ENCODE assay signal across 11 cellular contexts in genomic region chr10:21724020-21724589, GRCh38.
DNase-seq lines count a peak whose midpoint lies in the region; TF ChIP-seq lines count a peak whose summit lies in the region.
"Had no signal": no experiment of that assay in that cellular context is flagged by ENCODE, and none has a peak within 500 bp of the region (broad histone marks: within the 10 kb centered on the region; RNA-seq: fewer than 3 reads in every experiment).

No MANE protein-coding gene starts in this region.

- H3K27me3 ChIP-seq in HUES64 (ENCODE audit: insufficient read depth, low read length) (no peaks in the 10 kb centered on the region), adipocyte (replicated peaks; ENCODE audit: control insufficient read depth, insufficient read depth, low read length) (no peaks in the 10 kb centered on the region)

- peaks cover 51% of the 10 kb centered on the region for H3K4me1 ChIP-seq in HUES64 (ENCODE audit: insufficient read depth, low read length)
- H3K4me1 ChIP-seq in adipocyte (ENCODE audit: control insufficient read depth, insufficient read depth, low read length): peaks cover 33% of the 10 kb centered on the region

- H3K4me3 ChIP-seq in HUES64 (ENCODE audit: low read length): no peak overlapping the region
- H3K4me3 ChIP-seq in adipocyte (ENCODE audit: low read length): no peak overlapping the region

- H3K36me3 Mint-ChIP-seq in mesothelial cell of epicardium: no peaks in the 10 kb centered on the region
- H3K36me3 Mint-ChIP-seq in activated naive CD4-positive, alpha-beta T cell treated with anti-CD3 and anti-CD28 coated beads for 36 hours (ENCODE audit: low read depth): peaks cover 15% of the 10 kb centered on the region

- H3K27me3 Mint-ChIP-seq in mesothelial cell of epicardium (ENCODE audit: low read depth): no peaks in the 10 kb centered on the region
- no peaks in the 10 kb centered on the region for H3K27me3 Mint-ChIP-seq in activated naive CD4-positive, alpha-beta T cell treated with anti-CD3 and anti-CD28 coated beads for 36 hours (ENCODE audit: low read depth)
- H3K27me3 Mint-ChIP-seq: activated B cell treated with CpG ODN at 0.5 μM for 24 hours, naive B cell had no signal

- peak overlapping the region; percentile 51 for H3K4me3 Mint-ChIP-seq in mesothelial cell of epicardium
- no peak overlapping the region for H3K4me3 Mint-ChIP-seq in activated naive CD4-positive, alpha-beta T cell treated with anti-CD3 and anti-CD28 coated beads for 36 hours
- H3K4me3 Mint-ChIP-seq: activated B cell treated with CpG ODN at 0.5 μM for 24 hours, naive B cell had no signal

- CTCF ChIA-PET in GM10248 (lab: Yijun Ruan, JAX): interaction anchor here (0.8 to 2.0 kb wide), 6 partner anchors 8 to 228 kb away, joined by 3 to 6 read pairs (median 3); no protein-coding TSS in a partner anchor
- CTCF ChIA-PET in activated naive CD4-positive, alpha-beta T cell treated with anti-CD3 and anti-CD28 coated beads for 36 hours (lab: Charles Lee): interaction anchor here (0.6 to 1.6 kb wide), 3 partner anchors 8 to 227 kb away, joined by 3 to 4 read pairs (median 4); no protein-coding TSS in a partner anchor

- intact Hi-C loops in activated naive CD4-positive, alpha-beta T cell treated with anti-CD3 and anti-CD28 coated beads for 36 hours (cut with micrococcal nuclease): loop anchor here (10.0 kb wide), 1 partner anchor 501 kb away; no protein-coding TSS in a partner anchor

- peak; percentile 40 for DNase-seq in DMS 273 (lab: John Stamatoyannopoulos, UW; ENCODE audit: unreplicated experiment)
- no peak for DNase-seq in DMS 273 treated with DMSO at 0.1 percent for 48 hours (lab: John Stamatoyannopoulos, UW)
- DNase-seq in adipocyte (ENCODE audit: low read depth): peak; percentile 19
- no peak for DNase-seq in mesothelial cell of epicardium (ENCODE audit: low spot score in 2 of 2, unreplicated experiment in 2 of 2)
- no peak for DNase-seq in NOMO-1 treated with DMSO at 0.1 percent for 48 hours (lab: John Stamatoyannopoulos, UW; ENCODE audit: unreplicated experiment)
- DNase-seq in GM10248 (ENCODE audit: extremely low spot score): no peak
- no peak for DNase-seq in activated naive CD4-positive, alpha-beta T cell treated with anti-CD3 and anti-CD28 coated beads for 36 hours
- DNase-seq: activated B cell treated with CpG ODN at 0.5 μM for 24 hours, naive B cell had no signal

- no peak overlapping the region for H3K9ac ChIP-seq in HUES64 (ENCODE audit: low read depth, low read length)
- H3K9ac ChIP-seq in adipocyte (ENCODE audit: low read length): no peak overlapping the region

- peaks cover 77% of the 10 kb centered on the region for H3K4me1 Mint-ChIP-seq in mesothelial cell of epicardium
- H3K4me1 Mint-ChIP-seq in activated naive CD4-positive, alpha-beta T cell treated with anti-CD3 and anti-CD28 coated beads for 36 hours (ENCODE audit: low read depth): peaks cover 33% of the 10 kb centered on the region

- H3K36me3 ChIP-seq in HUES64 (ENCODE audit: insufficient read depth, low read length): peaks cover 61% of the 10 kb centered on the region
- peaks cover 32% of the 10 kb centered on the region for H3K36me3 ChIP-seq in adipocyte (ENCODE audit: control insufficient read depth, insufficient read depth, low read length, severe bottlenecking)

- H3K27ac Mint-ChIP-seq in mesothelial cell of epicardium: peak overlapping the region; percentile 95
- no peak overlapping the region for H3K27ac Mint-ChIP-seq in activated naive CD4-positive, alpha-beta T cell treated with anti-CD3 and anti-CD28 coated beads for 36 hours
- H3K27ac Mint-ChIP-seq: activated B cell treated with CpG ODN at 0.5 μM for 24 hours had no signal

- no peaks in the 10 kb centered on the region for H3K9me3 Mint-ChIP-seq in mesothelial cell of epicardium
- no peaks in the 10 kb centered on the region for H3K9me3 Mint-ChIP-seq in activated naive CD4-positive, alpha-beta T cell treated with anti-CD3 and anti-CD28 coated beads for 36 hours
- H3K9me3 Mint-ChIP-seq: activated B cell treated with CpG ODN at 0.5 μM for 24 hours, naive B cell had no signal

- 0 out of 2 replicates have a peak overlapping the region, but pooled peaks have one; percentile 31 for H3K27ac ChIP-seq in HUES64 (ENCODE audit: low read depth, low read length)
- H3K27ac ChIP-seq: 22Rv1 had no signal

- POLR2A ChIA-PET in GM10248 (lab: Yijun Ruan, JAX): no interaction called here

- WGBS in HUES64: 92% methylated on average over 7 of the region's 7 CpGs

- H3K9me3 ChIP-seq in HUES64 (ENCODE audit: insufficient read depth, low read depth, low read length) (no peaks in the 10 kb centered on the region), adipocyte (ENCODE audit: control insufficient read depth, low read length) (no peaks in the 10 kb centered on the region)

- no peak for TF ChIP-seq CTCF in mesothelial cell of epicardium (IDR thresholded peaks at IDR 0.05; ENCODE audit: unreplicated experiment)
- no peak for TF ChIP-seq CTCF in GM10248 (IDR thresholded peaks at IDR 0.05; ENCODE audit: control extremely low read depth, extremely low read depth, low read depth, missing control alignments)

Comparison
In these comparisons a context has a peak if more than half of its experiments do, and no peak if none do; other contexts are left out.
1. DNase-seq: peak in DMS 273 (single experiment) and adipocyte (single experiment); none in DMS 273 treated with DMSO at 0.1 percent for 48 hours (single experiment), mesothelial cell of epicardium (0 of 2), NOMO-1 treated with DMSO at 0.1 percent for 48 hours (single experiment), GM10248 (single experiment) and activated naive CD4-positive, alpha-beta T cell treated with anti-CD3 and anti-CD28 coated beads for 36 hours (single experiment).